16 cellular contexts compared by ENCODE assay signal in the genomic region with DNA sequence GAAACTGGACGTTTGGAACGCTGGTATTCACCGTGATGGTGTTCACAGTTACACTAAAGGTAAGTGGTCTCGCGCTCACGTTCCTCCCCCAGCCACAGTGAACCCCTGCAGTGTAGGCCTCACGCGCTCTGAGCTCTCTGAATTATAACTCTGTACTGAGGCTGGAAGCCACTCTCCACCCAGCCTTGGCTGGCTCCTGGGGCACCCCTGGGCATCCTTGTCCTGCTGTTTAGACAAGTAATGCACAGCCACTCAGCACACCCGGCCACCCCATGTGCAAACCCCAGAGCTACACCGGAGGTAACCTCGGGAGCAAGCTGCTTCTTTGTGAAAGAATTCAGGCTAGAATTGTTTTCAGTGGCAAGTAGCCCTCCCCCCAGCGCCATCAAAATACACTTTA.
DNase-seq lines count a peak whose midpoint lies in the region; ATAC-seq and TF ChIP-seq lines count a peak whose summit lies in the region.
"Had no signal": no experiment of that assay in that cellular context is flagged by ENCODE, and none has a peak within 500 bp of the region (broad histone marks: within the 10 kb centered on the region; RNA-seq: fewer than 3 reads in every experiment).

No MANE protein-coding gene starts in this region.

- intact Hi-C loops in natural killer cell (cut with micrococcal nuclease) = no loop called here

- no peak for TF ChIP-seq CTCF in natural killer cell (IDR thresholded peaks at IDR 0.05)
- TF ChIP-seq CTCF in BE2C (IDR thresholded peaks at IDR 0.05; ENCODE audit: low read depth, low read length) = no peak

- H3K4me1 ChIP-seq in BE2C = peaks cover 6% of the 10 kb centered on the region; the same call in 1 of the 2 replicates

- no peaks in the 10 kb centered on the region for H3K27me3 ChIP-seq in BE2C
- H3K27me3 ChIP-seq: SJCRH30 had no signal

- no peaks in the 10 kb centered on the region for H3K9me3 ChIP-seq in BE2C
- H3K9me3 ChIP-seq: SJCRH30 had no signal

- peak; percentile 37 for DNase-seq in natural killer cell treated with Interleukin-12 subunit alpha and Interleukin-12 subunit beta and Interleukin-15 and Interleukin-18, amount 100 ng/mL, for 72 hours (ENCODE audit: low spot score)
- DNase-seq in natural killer cell = no peak
- DNase-seq in NCI-H69 (lab: John Stamatoyannopoulos, UW) = peak; percentile 41
- DNase-seq in naive B cell = no peak
- no peak for DNase-seq in activated CD4-positive, alpha-beta T cell treated with anti-CD3 and anti-CD28 coated beads, Interleukin-2, amount 50 U/mL, for 48 hours
- DNase-seq in CD1c-positive myeloid dendritic cell (ENCODE audit: extremely low spot score) = no peak
- no peak for DNase-seq in BE2C
- DNase-seq: DMS153, GDM1, HFFc6, NCI-H1417 treated with DMSO at 0.1 percent for 48 hours, NCI-H187 treated with DMSO at 0.1 percent for 48 hours, NCI-H226, NCI-H524, SJCRH30 had no signal

- H3K36me3 Mint-ChIP-seq in natural killer cell treated with Interleukin-12 subunit alpha and Interleukin-12 subunit beta and Interleukin-15 and Interleukin-18, amount 100 ng/mL, for 72 hours = no peaks in the 10 kb centered on the region
- peaks cover 7% of the 10 kb centered on the region for H3K36me3 Mint-ChIP-seq in natural killer cell
- H3K36me3 Mint-ChIP-seq in naive B cell = peaks cover 0 to 12% of the 10 kb centered on the region in 2 donors

- H3K4me3 ChIP-seq in BE2C (ENCODE audit: low read depth, low read length) = no peak overlapping the region
- H3K4me3 ChIP-seq: SJCRH30 had no signal

- no peaks in the 10 kb centered on the region for H3K9me3 Mint-ChIP-seq in natural killer cell treated with Interleukin-12 subunit alpha and Interleukin-12 subunit beta and Interleukin-15 and Interleukin-18, amount 100 ng/mL, for 72 hours
- H3K9me3 Mint-ChIP-seq in natural killer cell (peaks cover 8 to 10% of the 10 kb centered on the region in 2 donors), naive B cell (peaks cover 0 to 5% (median 0%) of the 10 kb centered on the region in 7 donors)
- H3K9me3 Mint-ChIP-seq: HFFc6 had no signal

- peaks cover 22 to 23% of the 10 kb centered on the region in 2 donors for H3K4me1 Mint-ChIP-seq in natural killer cell treated with Interleukin-12 subunit alpha and Interleukin-12 subunit beta and Interleukin-15 and Interleukin-18, amount 100 ng/mL, for 72 hours (ENCODE audit: low read depth in 2 of 2)
- H3K4me1 Mint-ChIP-seq in natural killer cell (peaks cover 26 to 32% of the 10 kb centered on the region in 2 donors), naive B cell (peaks cover 33 to 51% (median 46%) of the 10 kb centered on the region in 3 donors)

- ATAC-seq in natural killer cell treated with Interleukin-12 subunit alpha and Interleukin-12 subunit beta and Interleukin-15 and Interleukin-18, amount 100 ng/mL, for 72 hours = no peak
- ATAC-seq in natural killer cell (no peak), naive B cell (ENCODE audit: low read depth in 2 of 2) (no peak)

- H3K36me3 ChIP-seq in BE2C = no peaks in the 10 kb centered on the region; the same call in 1 of the 2 replicates
- H3K36me3 ChIP-seq: SJCRH30 had no signal

- no peak overlapping the region for H3K27ac Mint-ChIP-seq in natural killer cell treated with Interleukin-12 subunit alpha and Interleukin-12 subunit beta and Interleukin-15 and Interleukin-18, amount 100 ng/mL, for 72 hours
- H3K27ac Mint-ChIP-seq in natural killer cell (no peak overlapping the region), naive B cell (peak overlapping the region in 4 of 6 donors; percentile 16 to 96 (median 88))
- H3K27ac Mint-ChIP-seq: HFFc6 had no signal

- no peaks in the 10 kb centered on the region for H3K27me3 Mint-ChIP-seq in natural killer cell treated with Interleukin-12 subunit alpha and Interleukin-12 subunit beta and Interleukin-15 and Interleukin-18, amount 100 ng/mL, for 72 hours
- no peaks in the 10 kb centered on the region for H3K27me3 Mint-ChIP-seq in natural killer cell (ENCODE audit: low read depth in 2 of 2)
- no peaks in the 10 kb centered on the region for H3K27me3 Mint-ChIP-seq in naive B cell
- H3K27me3 Mint-ChIP-seq: CD4-positive, alpha-beta T cell had no signal

- H3K4me3 Mint-ChIP-seq in natural killer cell treated with Interleukin-12 subunit alpha and Interleukin-12 subunit beta and Interleukin-15 and Interleukin-18, amount 100 ng/mL, for 72 hours = no peak overlapping the region
- H3K4me3 Mint-ChIP-seq in natural killer cell = no peak overlapping the region
- H3K4me3 Mint-ChIP-seq in naive B cell = peak overlapping the region in 5 of 8 donors; percentile 40 to 92 (median 83)
- H3K4me3 Mint-ChIP-seq: CD4-positive, alpha-beta T cell; HFFc6 had no signal

Comparison
In these comparisons a context has a peak if more than half of its experiments do, and no peak if none do; other contexts are left out.
1. DNase-seq: peak in natural killer cell treated with Interleukin-12 subunit alpha and Interleukin-12 subunit beta and Interleukin-15 and Interleukin-18, amount 100 ng/mL, for 72 hours (single experiment) and NCI-H69 (single experiment); none in natural killer cell (single experiment), naive B cell (single experiment), activated CD4-positive, alpha-beta T cell treated with anti-CD3 and anti-CD28 coated beads, Interleukin-2, amount 50 U/mL, for 48 hours (0 of 2), CD1c-positive myeloid dendritic cell (single experiment) and BE2C (single experiment).
2. H3K27ac Mint-ChIP-seq: peak in naive B cell (4 of 6); none in natural killer cell treated with Interleukin-12 subunit alpha and Interleukin-12 subunit beta and Interleukin-15 and Interleukin-18, amount 100 ng/mL, for 72 hours (0 of 2) and natural killer cell (0 of 2).
3. H3K4me3 Mint-ChIP-seq: peak in naive B cell (5 of 8); none in natural killer cell treated with Interleukin-12 subunit alpha and Interleukin-12 subunit beta and Interleukin-15 and Interleukin-18, amount 100 ng/mL, for 72 hours (single experiment) and natural killer cell (single experiment).